Comparison of ENCODE assay signal across 19 cellular contexts in the genomic region with DNA sequence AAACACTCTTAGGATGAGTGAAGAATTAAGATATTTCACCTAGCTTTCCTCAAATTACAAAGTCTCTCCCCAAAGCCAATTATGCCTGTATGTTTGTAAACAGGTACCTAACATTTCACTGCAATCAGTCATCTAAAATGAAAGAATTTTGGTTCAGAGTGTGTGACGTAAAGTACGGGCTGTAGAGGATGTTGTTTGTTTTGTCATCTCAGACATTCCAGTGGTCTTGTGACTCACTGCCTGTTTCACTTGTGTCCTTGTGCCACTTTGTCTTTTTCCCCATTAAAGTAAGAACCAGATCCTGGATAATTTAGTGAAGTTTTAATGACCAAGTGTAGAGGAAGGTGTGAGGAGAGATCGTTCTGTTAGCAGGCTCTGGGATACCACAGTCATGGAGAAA. TPM values are rescaled to one million over a fixed set of nuclear protein-coding genes. Genes with fewer than 3 reads are reported as not detected.
DNase-seq lines count a peak whose midpoint lies in the region; ATAC-seq and TF ChIP-seq lines count a peak whose summit lies in the region.
"Had no signal": no experiment of that assay in that cellular context is flagged by ENCODE, and none has a peak within 500 bp of the region (broad histone marks: within the 10 kb centered on the region; RNA-seq: fewer than 3 reads in every experiment).

No MANE protein-coding gene starts in this region.

- no peaks in the 10 kb centered on the region for H3K79me2 ChIP-seq in GM23248 (ENCODE audit: insufficient read depth)

- TF ChIP-seq CTCF in fibroblast of villous mesenchyme (IDR thresholded peaks at IDR 0.05; ENCODE audit: insufficient read depth, low read depth, low read length), result no peak
- TF ChIP-seq CTCF in GM13976 (IDR thresholded peaks at IDR 0.05; ENCODE audit: borderline replicate concordance, control extremely low read depth, extremely low read depth, insufficient read depth, missing control alignments), result no peak

- H3K9me3 ChIP-seq in GM23248 (ENCODE audit: low read depth), result no peaks in the 10 kb centered on the region
- H3K9me3 ChIP-seq: suprapubic skin had no signal

- in situ Hi-C loops in ACHN (cut with HindIII; ENCODE audit: low pct_ligation_motif_present, low pct_unique_long_range_greater_than_20kb, low sequenced_read_pairs), result no loop called here
- in situ Hi-C loops in GM23248 (cut with MboI), result no loop called here
- in situ Hi-C loops in GM13976 (cut with MboI; ENCODE audit: low sequenced_read_pairs, unreplicated experiment), result no loop called here

- no peaks in the 10 kb centered on the region for H3F3A ChIP-seq in GM23248 (ENCODE audit: insufficient read depth)

- no peak overlapping the region for H3K4me2 ChIP-seq in GM23248 (ENCODE audit: unreplicated experiment)

- DNase-seq in ACHN, result peak; percentile 3
- peak; percentile 2 for DNase-seq in GM23248
- peak; percentile 49 for DNase-seq in RPMI7951 (ENCODE audit: low read depth)
- peak; percentile 27 for DNase-seq in fibroblast of villous mesenchyme (ENCODE audit: low read depth)
- DNase-seq in GM13976 (ENCODE audit: low spot score), result no peak
- DNase-seq in NCI-H774 (lab: John Stamatoyannopoulos, UW), result no peak
- DNase-seq: activated CD4-positive, alpha-beta T cell treated with anti-CD3 and anti-CD28 coated beads, Interleukin-2, amount 50 U/mL, for 1 hour; activated CD8-positive, alpha-beta memory T cell treated with anti-CD3 and anti-CD28 coated beads, Interleukin-2, amount 50 U/mL, for 4 hours; amygdala; heart right ventricle; NCI-H187; nucleus accumbens; retina had no signal

- H3K27me3 ChIP-seq in GM23248 (replicated peaks; ENCODE audit: insufficient read depth), result no peaks in the 10 kb centered on the region; the same call in 1 of the 2 replicates

- H3K27ac ChIP-seq in GM23248, result no peak overlapping the region
- H3K27ac ChIP-seq: heart right ventricle, RWPE1, suprapubic skin had no signal

- H3K4me3 ChIP-seq in GM23248, result no peak overlapping the region
- no peak overlapping the region for H3K4me3 ChIP-seq in fibroblast of villous mesenchyme (ENCODE audit: low read depth, low read length)
- H3K4me3 ChIP-seq: heart right ventricle, lung, suprapubic skin had no signal

- no peaks in the 10 kb centered on the region for H4K20me1 ChIP-seq in GM23248 (ENCODE audit: insufficient read depth)

- no peak overlapping the region for H2AFZ ChIP-seq in GM23248

- WGBS in GM23248 (ENCODE audit: low coverage in 1 of 2, low lambda C conversion rate in 2 of 2, missing lambda C conversion rate in 2 of 2), 2 experiments, result 35 to 36% methylated on average over 3 of the region's 3 CpGs

- no peaks in the 10 kb centered on the region for H3K9me2 ChIP-seq in GM23248 (ENCODE audit: insufficient read depth)

- no peak for ATAC-seq in HG03460 (IDR thresholded peaks at IDR 0.05; ENCODE audit: unreplicated experiment)
- no peak for ATAC-seq in GM19023 (IDR thresholded peaks at IDR 0.05; ENCODE audit: unreplicated experiment)
- ATAC-seq: heart right ventricle had no signal

- H3K36me3 ChIP-seq in GM23248 (ENCODE audit: low read depth), result no peaks in the 10 kb centered on the region
- H3K36me3 ChIP-seq: heart right ventricle, suprapubic skin had no signal

- H3K4me1 ChIP-seq in GM23248 (ENCODE audit: insufficient read depth), result no peaks in the 10 kb centered on the region
- H3K4me1 ChIP-seq: heart right ventricle, suprapubic skin had no signal

- H3K9ac ChIP-seq in GM23248, result no peak overlapping the region

RNA-seq across cellular contexts. Expression of gene EID2, which starts 28.6 kb away (rescaled TPM):
- total RNA-seq in GM23248 (2014; rRNA removed; shearing (Covaris generic)), result 12.3 and 14.3 TPM in 2 replicates
- polyA plus RNA-seq in GM23248 (2016; fragmentation: Nextera tagmentation; extraction: Ambion mirVana), result 14.9 and 16.3 TPM in 2 replicates
- total RNA-seq in RPMI7951 (2014; rRNA removed; shearing (Covaris generic)), result 17.1 and 19.0 TPM in 2 replicates
- total RNA-seq in fibroblast of villous mesenchyme, result 8.4 and 10.8 TPM in 2 replicates

RNA-seq across cellular contexts. Expression of gene LGALS13, which starts 33.7 kb away (rescaled TPM):
- not detected in 2 replicates for total RNA-seq in GM23248 (2014; rRNA removed; shearing (Covaris generic))
- polyA plus RNA-seq in GM23248 (2016; fragmentation: Nextera tagmentation; extraction: Ambion mirVana), result not detected in 2 replicates
- not detected in 2 replicates for total RNA-seq in RPMI7951 (2014; rRNA removed; shearing (Covaris generic))
- total RNA-seq in fibroblast of villous mesenchyme, result not detected in 2 replicates
- total RNA-seq: heart right ventricle, lung, suprapubic skin had no signal
- polyA plus RNA-seq: heart right ventricle, IgD-negative memory B cell, lung had no signal

RNA-seq across cellular contexts. Expression of gene EID2B, which starts 36.0 kb away (rescaled TPM):
- total RNA-seq in GM23248 (2014; rRNA removed; shearing (Covaris generic)), result 3.4 and 3.9 TPM in 2 replicates
- polyA plus RNA-seq in GM23248 (2016; fragmentation: Nextera tagmentation; extraction: Ambion mirVana), result 2.5 and 3.2 TPM in 2 replicates
- 5.3 and 8.8 TPM in 2 replicates for total RNA-seq in RPMI7951 (2014; rRNA removed; shearing (Covaris generic))
- total RNA-seq in fibroblast of villous mesenchyme, result 4.3 and 4.5 TPM in 2 replicates

RNA-seq across cellular contexts. Expression of gene SELENOV, which starts 53.7 kb away (rescaled TPM):
- total RNA-seq in GM23248 (2014; rRNA removed; shearing (Covaris generic)), result not detected in 2 replicates
- not detected in 2 replicates for polyA plus RNA-seq in GM23248 (2016; fragmentation: Nextera tagmentation; extraction: Ambion mirVana)
- total RNA-seq in RPMI7951 (2014; rRNA removed; shearing (Covaris generic)), result not detected in 2 replicates
- not detected in 2 replicates for total RNA-seq in fibroblast of villous mesenchyme
- total RNA-seq: heart right ventricle, lung, suprapubic skin had no signal
- polyA plus RNA-seq: heart right ventricle, IgD-negative memory B cell, lung had no signal

Comparison
In these comparisons a context has a peak if more than half of its experiments do, and no peak if none do; other contexts are left out.
1. DNase-seq: peak in ACHN (single experiment), GM23248 (single experiment), RPMI7951 (single experiment) and fibroblast of villous mesenchyme (single experiment); none in GM13976 (single experiment) and NCI-H774 (single experiment).